In the genomic region with DNA sequence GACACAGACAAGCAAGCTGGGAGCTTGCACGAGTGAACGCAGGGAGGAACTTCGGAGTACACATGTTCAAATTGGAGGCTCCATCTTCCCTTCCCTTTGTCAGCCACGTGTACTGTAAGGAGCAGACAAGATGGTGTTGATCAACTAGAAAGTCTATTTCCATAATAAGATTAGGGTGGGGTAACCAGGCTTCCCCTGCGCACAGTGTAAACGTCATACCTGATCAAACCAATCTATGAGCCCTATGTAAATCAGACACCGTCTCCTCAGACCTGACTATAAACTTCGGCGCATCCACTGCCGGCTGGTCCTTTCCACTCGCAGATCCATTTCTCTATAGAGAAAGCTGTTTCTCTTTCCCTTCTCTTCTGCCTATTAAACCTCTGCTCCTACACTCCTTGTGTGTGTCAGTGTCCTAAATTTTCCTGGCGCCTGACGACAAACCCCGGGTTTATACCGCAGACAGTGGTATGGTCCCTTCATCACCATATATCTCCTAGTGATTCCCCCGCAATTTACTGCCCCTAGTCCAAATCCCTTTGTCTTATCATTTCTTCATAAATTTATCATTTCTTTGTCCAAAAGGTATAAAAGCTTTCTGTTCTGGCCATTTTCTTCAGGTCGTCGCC, we compare ENCODE assay signal across 8 cellular contexts. TPM values are rescaled to one million over a fixed set of nuclear protein-coding genes. Genes with fewer than 3 reads are reported as not detected.
DNase-seq lines count a peak whose midpoint lies in the region; ATAC-seq and TF ChIP-seq lines count a peak whose summit lies in the region.
"Had no signal": no experiment of that assay in that cellular context is flagged by ENCODE, and none has a peak within 500 bp of the region (broad histone marks: within the 10 kb centered on the region; RNA-seq: fewer than 3 reads in every experiment).

No MANE protein-coding gene starts in this region.

- H3K4me2 ChIP-seq in smooth muscle cell, result no peak overlapping the region

- no peaks in the 10 kb centered on the region for H3K79me2 ChIP-seq in smooth muscle cell (ENCODE audit: low read depth)

- WGBS in smooth muscle cell (ENCODE audit: low lambda C conversion rate), result 86% methylated on average over 18 of the region's 18 CpGs

- H3F3A ChIP-seq in smooth muscle cell (ENCODE audit: low read depth), result peaks cover 11% of the 10 kb centered on the region

- intact Hi-C loops in left colon (cut with DNase I, micrococcal nuclease), result loop anchor here in 1 of 2 donors (10.0 kb wide), 1 partner anchor 653 kb away; no protein-coding TSS in a partner anchor

- no peaks in the 10 kb centered on the region for H4K20me1 ChIP-seq in smooth muscle cell (ENCODE audit: low read depth)

- peak overlapping the region; percentile 38 for H2AFZ ChIP-seq in smooth muscle cell (ENCODE audit: low read depth)

- TF ChIP-seq CTCF in smooth muscle cell (IDR thresholded peaks at IDR 0.05; ENCODE audit: borderline replicate concordance, insufficient read depth, poor library complexity, severe bottlenecking), result no peak

- DNase-seq in NCI-H2227 (lab: John Stamatoyannopoulos, UW; ENCODE audit: unreplicated experiment) (peak; percentile 89), adipocyte (ENCODE audit: low read depth) (no peak), smooth muscle cell (lab: John Stamatoyannopoulos, UW; ENCODE audit: unreplicated experiment) (no peak), NOMO-1 treated with DMSO at 0.1 percent for 48 hours (lab: John Stamatoyannopoulos, UW; ENCODE audit: unreplicated experiment) (no peak), left colon (no peak), DMS79 treated with DMSO at 0.1 percent for 48 hours (lab: John Stamatoyannopoulos, UW) (no peak)
- DNase-seq: stimulated activated naive B cell treated with anti-CD40 and anti-IgM and Interleukin-4, amounts not matched to agents 10 μg/mL and 1 μg/mL and 100 μg/mL, for 72 hours had no signal

- H3K4me3 ChIP-seq in adipocyte (ENCODE audit: low read length) (peak overlapping the region; percentile 90), smooth muscle cell (no peak overlapping the region)

- H3K9me3 ChIP-seq in adipocyte (ENCODE audit: control insufficient read depth, low read length) (no peaks in the 10 kb centered on the region), smooth muscle cell (replicated peaks; ENCODE audit: low read depth) (no peaks in the 10 kb centered on the region)

- peak; percentile 40 for ATAC-seq in GM19035 (IDR thresholded peaks at IDR 0.05; ENCODE audit: unreplicated experiment)
- ATAC-seq in left colon, result no peak

- peak overlapping the region; percentile 89 for H3K9ac ChIP-seq in adipocyte (ENCODE audit: low read length)
- H3K9ac ChIP-seq in smooth muscle cell (ENCODE audit: low read depth), result no peak overlapping the region

- H3K4me1 ChIP-seq in adipocyte (ENCODE audit: control insufficient read depth, insufficient read depth, low read length), result peaks cover 8% of the 10 kb centered on the region
- no peaks in the 10 kb centered on the region for H3K4me1 ChIP-seq in smooth muscle cell (ENCODE audit: low read depth)

- H3K36me3 ChIP-seq in adipocyte (ENCODE audit: control insufficient read depth, insufficient read depth, low read length, severe bottlenecking) (no peaks in the 10 kb centered on the region), smooth muscle cell (ENCODE audit: low read depth) (no peaks in the 10 kb centered on the region)

- H3K27ac ChIP-seq in smooth muscle cell (ENCODE audit: low read depth), result no peak overlapping the region

- H3K27me3 ChIP-seq in adipocyte (replicated peaks; ENCODE audit: control insufficient read depth, insufficient read depth, low read length) (no peaks in the 10 kb centered on the region), smooth muscle cell (ENCODE audit: low read depth) (no peaks in the 10 kb centered on the region)

RNA-seq across cellular contexts. Expression of gene ETFBKMT, which starts 7.5 kb away (rescaled TPM):
- total RNA-seq in smooth muscle cell (2.2 and 2.9 TPM in 2 replicates), left colon (1 to 10 TPM; 2.9 to 5.2 TPM)
- polyA plus RNA-seq in smooth muscle cell, result 1.7 and 1.8 TPM in 2 replicates
